ENCODE assay signal across 8 cellular contexts in genomic region chr7:128879939-128880746, GRCh38. TPM values are rescaled to one million over a fixed set of nuclear protein-coding genes. Genes with fewer than 3 reads are reported as not detected.
A peak's percentile ranks its signal among the peaks of the same experiment; 100 is the strongest.
DNase-seq lines count a peak whose midpoint lies in the region; ATAC-seq and TF ChIP-seq lines count a peak whose summit lies in the region.

No MANE protein-coding gene starts in this region.

- peaks cover 3% of the 10 kb centered on the region; the same call in 1 of the 3 replicates for H3K9me3 Mint-ChIP-seq in GM23338
- no peaks in the 10 kb centered on the region for H3K9me3 Mint-ChIP-seq in activated CD4-positive, alpha-beta T cell treated with anti-CD3 and anti-CD28 coated beads for 36 hours (ENCODE audit: low read depth)

- no peaks in the 10 kb centered on the region; the same call in 1 of the 3 replicates for H3K4me1 Mint-ChIP-seq in GM23338
- H3K4me1 Mint-ChIP-seq in activated CD4-positive, alpha-beta T cell treated with anti-CD3 and anti-CD28 coated beads for 36 hours = no peaks in the 10 kb centered on the region

- no peaks in the 10 kb centered on the region for H3K36me3 ChIP-seq in GM23338 (ENCODE audit: insufficient read depth)
- no peaks in the 10 kb centered on the region for H3K36me3 ChIP-seq in colonic mucosa

- H3K27ac Mint-ChIP-seq in GM23338 = no peak overlapping the region
- no peak overlapping the region for H3K27ac Mint-ChIP-seq in activated CD4-positive, alpha-beta T cell treated with anti-CD3 and anti-CD28 coated beads for 36 hours

- H3K79me2 ChIP-seq in GM23338 (replicated peaks; ENCODE audit: insufficient read depth) = no peaks in the 10 kb centered on the region

- no peaks in the 10 kb centered on the region for H3K9me2 ChIP-seq in GM23338 (ENCODE audit: insufficient read depth)

- H3K4me1 ChIP-seq in GM23338 (ENCODE audit: insufficient read depth) (peaks cover 4% of the 10 kb centered on the region; the same call in 1 of the 2 replicates), colonic mucosa (no peaks in the 10 kb centered on the region)

- no peak overlapping the region for H3K9ac ChIP-seq in colonic mucosa (ENCODE audit: low read depth in 2 of 2, low read length in 2 of 2)

- ATAC-seq in GM23338 (peak; percentile 89), HG02798 (IDR thresholded peaks at IDR 0.05; ENCODE audit: poor library complexity, unreplicated experiment) (no peak), HG02852 (IDR thresholded peaks at IDR 0.05; ENCODE audit: unreplicated experiment) (no peak)
- no peak for ATAC-seq in activated CD4-positive, alpha-beta T cell treated with anti-CD3 and anti-CD28 coated beads for 36 hours

- DNase-seq in AG04449 (ENCODE audit: low read depth, low spot score) = no peak
- DNase-seq in GM23338 (ENCODE audit: low spot score) = peak; percentile 89
- peak; percentile 88 for DNase-seq in NCI-H82 (lab: John Stamatoyannopoulos, UW)
- DNase-seq in colonic mucosa = peak; percentile 67
- DNase-seq in lung microvascular endothelial cell (ENCODE audit: low read depth in 2 of 2) = peak; percentile 67 to 72
- no peak for DNase-seq in activated CD4-positive, alpha-beta T cell treated with anti-CD3 and anti-CD28 coated beads for 36 hours

- CTCF ChIA-PET in AG04449 (lab: Yijun Ruan, JAX) = interaction anchor here (1.0 to 10.0 kb wide), 11 partner anchors 13 to 452 kb away, joined by 3 to 203 read pairs (median 5); partner anchors contain the start of genes ATP6V1F, KCP and METTL2B
- CTCF ChIA-PET in activated CD4-positive, alpha-beta T cell treated with anti-CD3 and anti-CD28 coated beads for 36 hours (lab: Charles Lee) = interaction anchor here (0.6 kb wide), 1 partner anchor 508 kb away, joined by 6 read pairs; no protein-coding TSS in a partner anchor

- H3K27me3 ChIP-seq in GM23338 (ENCODE audit: insufficient read depth) (no peaks in the 10 kb centered on the region), colonic mucosa (no peaks in the 10 kb centered on the region)

- H3K9me3 ChIP-seq in colonic mucosa = no peaks in the 10 kb centered on the region

- no peak overlapping the region for H3K27ac ChIP-seq in GM23338 (ENCODE audit: low read depth)
- no peak overlapping the region for H3K27ac ChIP-seq in colonic mucosa

- H3F3A ChIP-seq in GM23338 (replicated peaks; ENCODE audit: low read depth) = no peaks in the 10 kb centered on the region

- H4K20me1 ChIP-seq in GM23338 (replicated peaks; ENCODE audit: insufficient read depth) = no peaks in the 10 kb centered on the region

- peak overlapping the region; percentile 94; the same call in 1 of the 2 replicates for H2AFZ ChIP-seq in GM23338

- H3K4me2 ChIP-seq in GM23338 = peak overlapping the region; percentile 73

- H3K36me3 Mint-ChIP-seq in GM23338 (ENCODE audit: low read depth) = no peaks in the 10 kb centered on the region
- H3K36me3 Mint-ChIP-seq in activated CD4-positive, alpha-beta T cell treated with anti-CD3 and anti-CD28 coated beads for 36 hours (ENCODE audit: low read depth) = no peaks in the 10 kb centered on the region

- 0 out of 3 replicates have a peak overlapping the region, but pooled peaks have one; percentile 16 for H3K4me3 Mint-ChIP-seq in GM23338
- no peak overlapping the region for H3K4me3 Mint-ChIP-seq in activated CD4-positive, alpha-beta T cell treated with anti-CD3 and anti-CD28 coated beads for 36 hours

- H3K4me3 ChIP-seq in AG04449 (ENCODE audit: low read depth, low read length) (no peak overlapping the region), GM23338 (peak overlapping the region; percentile 39; the same call in 1 of the 2 replicates), colonic mucosa (no peak overlapping the region)

- intact Hi-C loops in colonic mucosa (cut with DNase I) = loop anchor here (10.0 kb wide), 1 partner anchor 275 kb away; no protein-coding TSS in a partner anchor
- intact Hi-C loops in activated CD4-positive, alpha-beta T cell treated with anti-CD3 and anti-CD28 coated beads for 36 hours (cut with DNase I, micrococcal nuclease) = no loop called here

- peaks cover 28% of the 10 kb centered on the region for H3K27me3 Mint-ChIP-seq in GM23338 (ENCODE audit: insufficient read depth, low read depth, poor library complexity)
- H3K27me3 Mint-ChIP-seq in activated CD4-positive, alpha-beta T cell treated with anti-CD3 and anti-CD28 coated beads for 36 hours = no peaks in the 10 kb centered on the region

- POLR2A ChIA-PET in AG04449 (lab: Yijun Ruan, JAX) = no interaction called here
- POLR2A ChIA-PET in activated CD4-positive, alpha-beta T cell treated with anti-CD3 and anti-CD28 coated beads for 36 hours (lab: Charles Lee) = no interaction called here

- TF ChIP-seq CTCF in AG04449 (IDR thresholded peaks at IDR 0.05; ENCODE audit: insufficient read depth, low read length, missing control alignments) (peak; percentile 85), GM23338 (conservative IDR thresholded peaks at IDR 0.05; ENCODE audit: low read depth in 2 of 2) (peak; percentile 68 to 99), colonic mucosa (IDR thresholded peaks at IDR 0.05) (peak; percentile 79)

TF ChIP-seq in GM23338, 12 proteins besides CTCF, POLR2A, EP300 and RAD21 (continues in another document):
- TF ChIP-seq NANOG (IDR thresholded peaks at IDR 0.05; ENCODE audit: borderline replicate concordance) (no peak), REST (IDR thresholded peaks at IDR 0.05; ENCODE audit: unreplicated experiment) (no peak), STAT1 (IDR thresholded peaks at IDR 0.05; ENCODE audit: unreplicated experiment) (no peak)

RNA-seq across cellular contexts. Expression of gene ATP6V1F, which starts 17.5 kb away (rescaled TPM):
- total RNA-seq in GM23338 (2014; rRNA removed; shearing (Covaris generic)) = 60.2 and 66.5 TPM in 2 replicates
- 271 and 294 TPM in 2 replicates for polyA plus RNA-seq in GM23338 (2016; fragmentation: Nextera tagmentation; extraction: Ambion mirVana)
- total RNA-seq in colonic mucosa = 100 to 1,000 TPM in 1 of 2 donors, 10 to 100 TPM in 1; 94.4 to 105 TPM
- total RNA-seq in lung microvascular endothelial cell = 86.5 and 97.6 TPM in 2 replicates
- 100 to 1,000 TPM; 109 to 159 TPM for total RNA-seq in activated CD4-positive, alpha-beta T cell treated with anti-CD3 and anti-CD28 coated beads for 36 hours

RNA-seq across cellular contexts. Expression of gene KCP, which starts 30.4 kb away (rescaled TPM):
- 0.76 and 1.3 TPM in 2 replicates for total RNA-seq in GM23338 (2014; rRNA removed; shearing (Covaris generic))
- polyA plus RNA-seq in GM23338 (2016; fragmentation: Nextera tagmentation; extraction: Ambion mirVana) = 0.99 and 1.1 TPM in 2 replicates
- total RNA-seq in colonic mucosa (1 to 10 TPM in 1 of 2 donors, under 1 TPM in 1; 0.64 to 1.1 TPM), lung microvascular endothelial cell (not detected in 2 replicates)
- not detected for total RNA-seq in activated CD4-positive, alpha-beta T cell treated with anti-CD3 and anti-CD28 coated beads for 36 hours

RNA-seq across cellular contexts. Expression of gene FLNC, which starts 49.9 kb away (rescaled TPM):
- 9.4 and 11.8 TPM in 2 replicates for total RNA-seq in GM23338 (2014; rRNA removed; shearing (Covaris generic))
- polyA plus RNA-seq in GM23338 (2016; fragmentation: Nextera tagmentation; extraction: Ambion mirVana) = 0.64 and 0.65 TPM in 2 replicates
- total RNA-seq in colonic mucosa (10 to 100 TPM in 1 of 2 donors, 1 to 10 TPM in 1; 4.5 to 88.6 TPM), lung microvascular endothelial cell (122 and 131 TPM in 2 replicates)
- total RNA-seq in activated CD4-positive, alpha-beta T cell treated with anti-CD3 and anti-CD28 coated beads for 36 hours = under 1 TPM; 0.09 to 0.18 TPM

RNA-seq across cellular contexts. Expression of gene IRF5, which starts 57.6 kb away (rescaled TPM):
- 1.1 and 3.7 TPM in 2 replicates for total RNA-seq in GM23338 (2014; rRNA removed; shearing (Covaris generic))
- polyA plus RNA-seq in GM23338 (2016; fragmentation: Nextera tagmentation; extraction: Ambion mirVana) = 0.37 and 1.9 TPM in 2 replicates
- total RNA-seq in colonic mucosa = 1 to 10 TPM; 5.0 to 9.7 TPM
- total RNA-seq in lung microvascular endothelial cell = under 0.01 TPM in 1 of 2 replicates, not detected in the other
- total RNA-seq in activated CD4-positive, alpha-beta T cell treated with anti-CD3 and anti-CD28 coated beads for 36 hours = 1 to 10 TPM; 7.2 to 8.5 TPM

Comparison
In these comparisons a context has a peak if more than half of its experiments do, and no peak if none do; other contexts are left out.
1. DNase-seq: peak in GM23338 (single experiment), NCI-H82 (single experiment), colonic mucosa (single experiment) and lung microvascular endothelial cell (2 of 2); none in AG04449 (single experiment) and activated CD4-positive, alpha-beta T cell treated with anti-CD3 and anti-CD28 coated beads for 36 hours (single experiment).
2. Peak in every context shown above with its lines, with median percentiles within 50 percentile points of each other: CTCF ChIP-seq.